In genomic region chr9:80664327-80665210, GRCh38 we compare ENCODE assay signal across 1 cellular context.
TF ChIP-seq lines count a peak whose summit lies in the region.

No MANE protein-coding gene starts in this region.

TF ChIP-seq in liver, 16 proteins besides CTCF, POLR2A, EP300 and RAD21 (continued from another document):
- no peak for TF ChIP-seq ATF3 (IDR thresholded peaks at IDR 0.05)
- TF ChIP-seq NR2F2 (IDR thresholded peaks at IDR 0.05) = no peak
- no peak for TF ChIP-seq RXRA (IDR thresholded peaks at IDR 0.05)
- TF ChIP-seq YY1 (IDR thresholded peaks at IDR 0.05) = no peak
- TF ChIP-seq EGR1 (IDR thresholded peaks at IDR 0.05; ENCODE audit: low read depth in 2 of 2) = no peak
- TF ChIP-seq SP1 (IDR thresholded peaks at IDR 0.05) = no peak
- TF ChIP-seq FOXA1 (IDR thresholded peaks at IDR 0.05) = no peak
- TF ChIP-seq TAF1 (conservative IDR thresholded peaks at IDR 0.05) = no peak
- TF ChIP-seq REST (IDR thresholded peaks at IDR 0.05) = no peak
TF ChIP-seq in liver: peak in this region for 0.
